ENCODE assay signal across 19 cellular contexts in the genomic region with DNA sequence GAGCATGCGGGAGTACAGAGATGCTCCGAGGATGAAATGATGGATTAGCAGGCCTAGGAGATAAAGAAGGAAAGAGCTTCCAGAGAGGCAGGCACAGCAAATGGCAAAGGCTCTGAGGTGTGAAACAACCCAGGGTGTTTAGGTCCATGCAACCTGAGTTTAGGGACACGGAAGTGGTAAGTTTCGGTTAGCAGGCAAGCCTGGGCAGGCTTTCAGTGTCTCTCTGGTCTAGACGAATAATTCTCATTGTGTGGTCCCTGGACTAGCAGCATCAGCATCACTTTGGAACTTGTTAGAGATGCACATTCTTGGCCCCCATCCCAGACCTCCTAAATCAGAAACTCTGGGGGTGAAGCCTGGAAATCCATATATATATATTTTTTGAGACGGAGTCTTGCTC. TPM values are rescaled to one million over a fixed set of nuclear protein-coding genes. Genes with fewer than 3 reads are reported as not detected.
"Had no signal": no experiment of that assay in that cellular context is flagged by ENCODE, and none has a peak within 500 bp of the region (broad histone marks: within the 10 kb centered on the region; RNA-seq: fewer than 3 reads in every experiment).

No MANE protein-coding gene starts in this region.

- DNase-seq: activated CD4-positive, alpha-beta memory T cell treated with anti-CD3 and anti-CD28 coated beads for 36 hours; activated CD4-positive, alpha-beta T cell treated with anti-CD3 and anti-CD28 coated beads for 48 hours; activated effector memory CD4-positive, alpha-beta T cell treated with anti-CD3 and anti-CD28 coated beads, Interleukin-2, amount 50 U/mL, for 16 hours; activated naive CD4-positive, alpha-beta T cell treated with anti-CD3 and anti-CD28 coated beads, Interleukin-2, amount 10 ng/mL, durations not matched to agents 7 days and 5 days; activated naive CD8-positive, alpha-beta T cell treated with anti-CD3 and anti-CD28 coated beads, Interleukin-2, amount 50 U/mL, for 24 hours; activated T-cell treated with anti-CD3 and anti-CD28 coated beads, Interleukin-2, amount 50 U/mL, for 72 hours; erythroblast; foreskin fibroblast; left ventricle myocardium inferior; naive thymus-derived CD8-positive, alpha-beta T cell; stimulated activated CD4-positive, alpha-beta T cell treated with anti-CD3 and anti-CD28 coated beads, Interleukin-4, amount 100 ng/mL, for 24 hours; stimulated activated naive CD4-positive, alpha-beta T cell treated with Interleukin-2 at 50 U/mL for 16 hours; T-helper 17 cell; thyroid gland; upper lobe of right lung had no signal

- ATAC-seq: activated naive CD8-positive, alpha-beta T cell treated with anti-CD3 and anti-CD28 coated beads, Interleukin-2, amount 50 U/mL, for 24 hours; activated T-cell treated with anti-CD3 and anti-CD28 coated beads, Interleukin-2, amount 50 U/mL, for 72 hours; naive thymus-derived CD8-positive, alpha-beta T cell; T-helper 17 cell; upper lobe of right lung had no signal

- H3K27ac ChIP-seq: cardiac muscle cell, left ventricle myocardium inferior, right atrium auricular region, thyroid gland, upper lobe of right lung had no signal

- H3K4me1 ChIP-seq: upper lobe of right lung had no signal

- H3K36me3 ChIP-seq: cardiac muscle cell, left ventricle myocardium inferior, right atrium auricular region, thyroid gland, upper lobe of right lung had no signal

- H3K27me3 ChIP-seq: cardiac muscle cell, right atrium auricular region, thyroid gland, upper lobe of right lung had no signal

- H3K4me3 ChIP-seq: cardiac muscle cell, left ventricle myocardium inferior, right atrium auricular region, thyroid gland, upper lobe of right lung had no signal

- H3K9me3 ChIP-seq: left ventricle myocardium inferior, right atrium auricular region, thyroid gland, upper lobe of right lung had no signal

RNA-seq across cellular contexts. Expression of gene NKAIN1, which starts 18.6 kb away (rescaled TPM):
- total RNA-seq: activated CD4-positive, alpha-beta memory T cell treated with anti-CD3 and anti-CD28 coated beads for 36 hours; activated T-cell treated with anti-CD3 and anti-CD28 coated beads, Interleukin-2, amount 50 U/mL, for 72 hours; lung microvascular endothelial cell; naive thymus-derived CD8-positive, alpha-beta T cell; right atrium auricular region; subcutaneous adipose tissue; T-helper 17 cell; thyroid gland; upper lobe of right lung had no signal
- polyA plus RNA-seq: naive thymus-derived CD8-positive, alpha-beta T cell had no signal
